In the genomic region with DNA sequence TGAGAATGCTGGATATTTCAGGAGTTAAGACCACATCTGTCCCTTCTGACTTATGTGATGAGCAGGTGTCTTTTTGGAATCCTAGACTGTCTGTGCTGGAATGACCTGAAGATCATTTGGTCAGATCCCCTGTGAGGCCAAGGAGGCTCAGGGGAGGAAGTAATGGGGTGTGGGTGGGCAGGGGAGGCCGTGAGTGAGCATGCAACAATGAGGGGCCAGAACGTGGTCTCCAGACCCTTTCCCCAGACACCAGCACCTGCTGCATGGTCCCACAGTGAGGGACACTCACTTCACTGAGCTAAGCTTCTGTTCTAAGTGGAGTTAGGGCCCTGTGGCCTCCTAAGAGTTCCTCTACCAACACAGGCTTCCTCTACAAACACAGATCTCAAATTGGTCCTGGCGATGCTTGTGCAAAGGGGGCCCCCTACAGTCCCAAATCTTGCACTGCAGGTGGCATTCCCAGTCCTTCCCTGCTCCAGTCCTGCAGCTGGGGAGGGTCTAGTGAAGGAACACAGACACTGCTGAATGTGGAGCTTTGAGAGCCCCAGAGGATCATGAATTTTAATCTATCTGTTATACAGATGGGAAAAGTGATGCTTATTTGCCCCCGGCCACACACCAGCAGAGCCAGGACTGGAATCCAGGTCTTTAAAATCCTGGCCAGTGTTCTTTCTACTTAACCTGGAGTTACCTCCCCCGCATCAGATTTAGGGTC, we compare ENCODE assay signal across 8 cellular contexts. TPM values are rescaled to one million over a fixed set of nuclear protein-coding genes. Genes with fewer than 3 reads are reported as not detected.
DNase-seq lines count a peak whose midpoint lies in the region; ATAC-seq and TF ChIP-seq lines count a peak whose summit lies in the region.

No MANE protein-coding gene starts in this region.

- peaks cover 12% of the 10 kb centered on the region for H3K27me3 ChIP-seq in AG04450 (ENCODE audit: control insufficient read depth, insufficient read depth, low read length)

- CTCF ChIA-PET in AG04450 (lab: Charles Lee) = interaction anchor here (0.7 to 7.5 kb wide), 29 partner anchors 9 to 272 kb away, joined by 3 to 102 read pairs (median 4); partner anchors contain the start of genes C1QTNF5, CBL, DPAGT1 and MCAM

- POLR2A ChIA-PET in AG04450 (lab: Yijun Ruan, JAX) = interaction anchor here (1.0 kb wide), 2 partner anchors 10 to 18 kb away, joined by 3 to 5 read pairs; no protein-coding TSS in a partner anchor

- DNase-seq in AG04450 (ENCODE audit: low read depth, low spot score) (peak; percentile 51), NCI-H2196 (lab: John Stamatoyannopoulos, UW; ENCODE audit: unreplicated experiment) (peak; percentile 78), ecto neural progenitor cell (ENCODE audit: low spot score) (peak; percentile 87), lung microvascular endothelial cell (ENCODE audit: low read depth in 2 of 2) (peak; percentile 78 to 87)

- TF ChIP-seq CTCF in AG04450 (IDR thresholded peaks at IDR 0.05; ENCODE audit: low read depth, low read length) (peak; percentile 97), GM12875 (IDR thresholded peaks at IDR 0.05; ENCODE audit: borderline replicate concordance, insufficient read depth, low read depth, low read length) (peak; percentile 82), VCaP (conservative IDR thresholded peaks at IDR 0.05) (peak; percentile 94)

- H3K27ac ChIP-seq in AG04450 (ENCODE audit: low read depth, low read length) (no peak overlapping the region), VCaP (no peak overlapping the region; the same call in 1 of the 2 replicates), temporal lobe (ENCODE audit: low read depth, low read length) (peak overlapping the region; percentile 99)

- no peak for ATAC-seq in GM18517 (IDR thresholded peaks at IDR 0.05; ENCODE audit: unreplicated experiment)

- H3K4me3 ChIP-seq in AG04450 (ENCODE audit: low read depth, low read length) = no peak overlapping the region
- H3K4me3 ChIP-seq in GM12875 (ENCODE audit: low read depth, low read length) = no peak overlapping the region

- H3K9me3 ChIP-seq in AG04450 (ENCODE audit: control insufficient read depth, insufficient read depth, low read length) = no peaks in the 10 kb centered on the region

RNA-seq across cellular contexts. Expression of gene USP2, which starts 7.4 kb away (rescaled TPM):
- 0.32 and 0.46 TPM in 2 replicates for polyA plus RNA-seq in AG04450 (2011; rRNA removed)
- 0.35 and 1.0 TPM in 2 replicates for polyA minus RNA-seq in AG04450 (2011; rRNA and poly(A)+ RNA removed)
- total RNA-seq in lung microvascular endothelial cell = 0.20 and 0.22 TPM in 2 replicates
- total RNA-seq in temporal lobe = 0.74 TPM

RNA-seq across cellular contexts. Expression of gene MFRP, which starts 27.6 kb away (rescaled TPM):
- polyA plus RNA-seq in AG04450 (2011; rRNA removed) = not detected in 2 replicates
- not detected in 2 replicates for polyA minus RNA-seq in AG04450 (2011; rRNA and poly(A)+ RNA removed)
- total RNA-seq in lung microvascular endothelial cell = under 0.01 TPM in 1 of 2 replicates, not detected in the other
- total RNA-seq in temporal lobe = not detected

RNA-seq across cellular contexts. Expression of gene C1QTNF5, which starts 33.4 kb away (rescaled TPM):
- 8.3 and 10.9 TPM in 2 replicates for polyA plus RNA-seq in AG04450 (2011; rRNA removed)
- polyA minus RNA-seq in AG04450 (2011; rRNA and poly(A)+ RNA removed) = 4.3 and 4.9 TPM in 2 replicates
- 65.6 and 93.1 TPM in 2 replicates for total RNA-seq in lung microvascular endothelial cell
- 3.0 TPM for total RNA-seq in temporal lobe

RNA-seq across cellular contexts. Expression of gene RNF26, which starts 39.7 kb away (rescaled TPM):
- 27.1 and 35.3 TPM in 2 replicates for polyA plus RNA-seq in AG04450 (2011; rRNA removed)
- 38.4 and 59.5 TPM in 2 replicates for polyA minus RNA-seq in AG04450 (2011; rRNA and poly(A)+ RNA removed)
- 2.6 and 2.8 TPM in 2 replicates for total RNA-seq in lung microvascular endothelial cell
- 4.7 TPM for total RNA-seq in temporal lobe

RNA-seq across cellular contexts. Expression of gene THY1, which starts 48.9 kb away (rescaled TPM):
- polyA plus RNA-seq in AG04450 (2011; rRNA removed) = 915 and 1,307 TPM in 2 replicates
- 1,003 and 1,444 TPM in 2 replicates for polyA minus RNA-seq in AG04450 (2011; rRNA and poly(A)+ RNA removed)
- total RNA-seq in lung microvascular endothelial cell (0.20 and 0.22 TPM in 2 replicates), temporal lobe (21.4 TPM)

Comparison
In these comparisons a context has a peak if more than half of its experiments do, and no peak if none do; other contexts are left out.
1. RNA of gene C1QTNF5, which starts 33.4 kb away (total RNA-seq): 65.6 to 93.1 TPM in lung microvascular endothelial cell; 3.0 TPM in temporal lobe (single experiment); every median in the first group is over 10 times any median in the second.
2. Peak in every context shown above with its lines, with median percentiles within 50 percentile points of each other: DNase-seq and CTCF ChIP-seq.